In the genomic region with DNA sequence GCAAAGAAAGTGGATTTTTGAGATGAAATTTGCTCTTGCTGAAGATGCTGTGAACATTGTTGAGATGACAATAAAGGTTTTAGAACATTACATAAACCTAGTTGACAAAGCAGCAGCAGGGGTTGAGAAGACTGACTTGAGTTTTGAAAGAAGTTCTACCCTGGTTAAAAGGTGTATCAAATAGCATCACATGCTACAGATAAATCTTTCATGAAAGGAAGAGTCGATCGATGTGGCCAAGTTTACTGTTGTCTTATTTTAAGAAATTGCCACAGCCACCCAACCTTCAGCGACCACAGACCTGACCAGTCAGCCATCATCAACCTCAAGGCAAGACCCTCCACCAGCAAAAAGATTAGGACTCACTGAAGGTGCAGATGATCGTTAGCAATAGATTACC, we compare ENCODE assay signal across 32 cellular contexts.
"Had no signal": no experiment of that assay in that cellular context is flagged by ENCODE, and none has a peak within 500 bp of the region (broad histone marks: within the 10 kb centered on the region; RNA-seq: fewer than 3 reads in every experiment).

No MANE protein-coding gene starts in this region.

- ATAC-seq: activated naive CD4-positive, alpha-beta T cell treated with anti-CD3 and anti-CD28 coated beads, Interleukin-2, amount 50 U/mL, for 72 hours; activated naive CD8-positive, alpha-beta T cell treated with anti-CD3 and anti-CD28 coated beads, Interleukin-2, amount 50 U/mL, for 24 hours; activated T-cell treated with anti-CD3 and anti-CD28 coated beads, Interleukin-2, amount 50 U/mL, for 4 hours; activated T-cell treated with anti-CD3 and anti-CD28 coated beads, Interleukin-2, amount 50 U/mL, for 72 hours; activated T-helper 17 cell treated with anti-CD3 and anti-CD28 coated beads, Interleukin-2, amount 50 U/mL, for 72 hours; body of pancreas had no signal

- H3K36me3 ChIP-seq: adrenal gland, ascending aorta, brain microvascular endothelial cell, breast epithelium, cardiac muscle cell had no signal

- H3K27me3 ChIP-seq: adrenal gland, ascending aorta, body of pancreas, brain microvascular endothelial cell, breast epithelium, cardiac muscle cell had no signal

- H3K4me1 ChIP-seq: adrenal gland, ascending aorta, body of pancreas, breast epithelium had no signal

- H3K27ac ChIP-seq: adrenal gland, ascending aorta, body of pancreas, brain microvascular endothelial cell, breast epithelium, cardiac muscle cell had no signal

- DNase-seq: activated effector memory CD4-positive, alpha-beta T cell treated with anti-CD3 and anti-CD28 coated beads, Interleukin-2, amount 50 U/mL, for 16 hours; activated effector memory CD4-positive, alpha-beta T cell treated with Interleukin-2 at 50 U/mL for 16 hours; activated gamma-delta T cell; activated gamma-delta T cell treated with Interleukin-2 at 50 U/mL for 16 hours; activated naive CD4-positive, alpha-beta T cell; activated naive CD4-positive, alpha-beta T cell treated with anti-CD3 and anti-CD28 coated beads for 36 hours; activated naive CD4-positive, alpha-beta T cell treated with anti-CD3 and anti-CD28 coated beads, Interleukin-2, amount 10 ng/mL, durations not matched to agents 7 days and 5 days; activated naive CD4-positive, alpha-beta T cell treated with anti-CD3 and anti-CD28 coated beads, Interleukin-2, amount 50 U/mL, for 16 hours; activated naive CD4-positive, alpha-beta T cell treated with Interleukin-2 at 50 U/mL for 16 hours; activated naive CD8-positive, alpha-beta T cell treated with anti-CD3 and anti-CD28 coated beads for 36 hours; activated naive CD8-positive, alpha-beta T cell treated with anti-CD3 and anti-CD28 coated beads, Interleukin-2, amount 10 ng/mL, durations not matched to agents 7 days and 5 days; activated naive CD8-positive, alpha-beta T cell treated with anti-CD3 and anti-CD28 coated beads, Interleukin-2, amount 50 U/mL, for 24 hours; activated T-cell treated with anti-CD3 and anti-CD28 coated beads, Interleukin-2, amount 50 U/mL, for 1 hour; activated T-cell treated with anti-CD3 and anti-CD28 coated beads, Interleukin-2, amount 50 U/mL, for 24 hours; activated T-cell treated with anti-CD3 and anti-CD28 coated beads, Interleukin-2, amount 50 U/mL, for 4 hours; activated T-cell treated with anti-CD3 and anti-CD28 coated beads, Interleukin-2, amount 50 U/mL, for 48 hours; activated T-cell treated with anti-CD3 and anti-CD28 coated beads, Interleukin-2, amount 50 U/mL, for 72 hours; adrenal gland; amniotic stem cell; amygdala; anterior cingulate cortex; aorta; body of pancreas; brain microvascular endothelial cell; caudate nucleus; central memory CD4-positive, alpha-beta T cell; cerebellar nuclear complex had no signal

- H3K9me3 ChIP-seq: adrenal gland, ascending aorta, body of pancreas, breast epithelium had no signal

- H3K4me3 ChIP-seq: adrenal gland, ascending aorta, body of pancreas, breast epithelium, cardiac muscle cell had no signal
